In the genomic region with DNA sequence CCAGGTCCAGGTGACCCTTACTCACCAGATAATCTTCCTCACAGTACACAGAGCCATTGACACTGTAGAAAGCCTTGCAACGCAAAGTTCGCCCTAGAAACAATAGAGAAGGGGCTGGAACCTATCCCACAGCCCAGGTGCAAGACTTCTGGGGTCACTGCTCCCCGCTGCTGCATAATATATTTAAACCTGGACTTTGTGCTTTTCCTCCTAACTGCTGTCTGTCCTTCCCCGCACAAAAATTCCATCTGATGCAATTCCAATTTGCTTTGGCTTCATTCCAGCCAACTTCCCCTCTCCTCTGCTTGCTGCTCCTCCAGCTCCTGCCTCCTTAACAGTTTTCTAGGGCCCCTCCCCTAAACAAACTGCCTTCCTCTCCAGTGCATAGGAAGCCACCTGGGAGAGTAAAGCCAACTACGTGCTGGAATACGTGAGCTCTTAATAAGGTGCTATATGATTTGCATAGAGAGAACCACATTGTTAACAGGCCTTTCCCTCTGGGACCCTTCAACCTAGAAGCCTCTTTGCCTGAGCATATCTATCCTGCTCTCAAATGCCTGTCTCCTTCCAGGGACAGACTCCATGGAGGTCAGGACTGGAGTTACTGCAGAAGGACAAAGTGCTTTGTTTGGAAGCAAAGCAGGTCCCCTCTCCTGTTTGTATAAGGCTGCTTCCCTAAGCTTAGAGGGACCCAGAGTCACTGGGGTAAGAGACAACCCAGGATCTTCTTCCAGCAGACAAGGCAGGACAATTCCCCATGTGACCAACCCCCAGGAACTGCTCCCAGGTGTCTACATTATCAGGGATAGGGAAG, we compare ENCODE assay signal across 6 cellular contexts.
DNase-seq lines count a peak whose midpoint lies in the region; ATAC-seq and FAIRE-seq lines count a peak whose summit lies in the region.

No MANE protein-coding gene starts in this region.

- intact Hi-C loops in head of caudate nucleus (cut with DNase I): no loop called here

- no peak overlapping the region for H3K4me3 Mint-ChIP-seq in memory B cell

- no peak for FAIRE-seq in GM19239 (lab: Jason Lieb, UNC)

- H3K4me1 Mint-ChIP-seq in memory B cell: peaks cover 9% of the 10 kb centered on the region

- DNase-seq in ELF-1 (ENCODE audit: low read depth, low spot score): peak; percentile 14
- DNase-seq in SW480 (ENCODE audit: low spot score): peak; percentile 58
- no peak for DNase-seq in memory B cell (ENCODE audit: low spot score in 2 of 2)
- DNase-seq in GM19239 (ENCODE audit: insufficient read length, low spot score): no peak
- DNase-seq in middle frontal gyrus (ENCODE audit: extremely low spot score, low spot score): no peak
- no peak for DNase-seq in head of caudate nucleus

- peaks cover 5% of the 10 kb centered on the region for H3K27me3 Mint-ChIP-seq in memory B cell

- no peak overlapping the region for H3K27ac Mint-ChIP-seq in memory B cell

- ATAC-seq in memory B cell (ENCODE audit: low read depth): peak; percentile 53

- H3K9me3 Mint-ChIP-seq in memory B cell: no peaks in the 10 kb centered on the region

- H3K36me3 Mint-ChIP-seq in memory B cell: no peaks in the 10 kb centered on the region

Comparison
In these comparisons a context has a peak if more than half of its experiments do, and no peak if none do; other contexts are left out.
1. DNase-seq: peak in ELF-1 (single experiment) and SW480 (single experiment); none in memory B cell (0 of 2), GM19239 (single experiment), middle frontal gyrus (single experiment) and head of caudate nucleus (0 of 42).